ENCODE assay signal across 8 cellular contexts in genomic region chr14:49892636-49893308, GRCh38. TPM values are rescaled to one million over a fixed set of nuclear protein-coding genes. Genes with fewer than 3 reads are reported as not detected.
A peak's percentile ranks its signal among the peaks of the same experiment; 100 is the strongest.
DNase-seq lines count a peak whose midpoint lies in the region; ATAC-seq and TF ChIP-seq lines count a peak whose summit lies in the region.

Gene ARF6, plus strand, starts transcription at chr14:49893082. Its CDS starts 655 bp downstream, at chr14:49893737.

- peaks cover 22% of the 10 kb centered on the region; the same call in 1 of the 2 replicates for H3K36me3 ChIP-seq in BLaER1

- H4K20me1 ChIP-seq in BLaER1 = peaks cover 48% of the 10 kb centered on the region

- H3K36me3 Mint-ChIP-seq in activated CD4-positive, alpha-beta T cell treated with anti-CD3 and anti-CD28 coated beads, Interleukin-2, amount 10 ng/mL, durations not matched to agents 24 days and 14 days (ENCODE audit: low read depth) = peaks cover 51% of the 10 kb centered on the region

- H3K27ac ChIP-seq in BLaER1 (peak within 1 kb of the TSS; percentile 99), coronary artery (peak within 1 kb of the TSS; percentile 100)

- peak; percentile 90 for DNase-seq in GM19240 (ENCODE audit: insufficient read length, low spot score)
- peak; percentile 90 to 99 for DNase-seq in NCI-H526 (lab: John Stamatoyannopoulos, UW)
- peak; percentile 99 for DNase-seq in activated CD4-positive, alpha-beta T cell treated with anti-CD3 and anti-CD28 coated beads, Interleukin-2, amount 10 ng/mL, durations not matched to agents 24 days and 14 days
- DNase-seq in coronary artery (ENCODE audit: low spot score) = peak; percentile 99
- DNase-seq in left kidney (ENCODE audit: low read depth, low spot score) = peak; percentile 99
- DNase-seq in stimulated activated CD4-positive, alpha-beta T cell treated with anti-CD3 and anti-CD28 coated beads, Interleukin-2, amount 100 ng/mL, for 24 hours = peak; percentile 97 to 98

- H3K4me2 ChIP-seq in BLaER1 = peak within 1 kb of the TSS; percentile 92

- no peaks in the 10 kb centered on the region for H3K9me3 Mint-ChIP-seq in activated CD4-positive, alpha-beta T cell treated with anti-CD3 and anti-CD28 coated beads, Interleukin-2, amount 10 ng/mL, durations not matched to agents 24 days and 14 days

- peak within 1 kb of the TSS; percentile 100 for H3K27ac Mint-ChIP-seq in activated CD4-positive, alpha-beta T cell treated with anti-CD3 and anti-CD28 coated beads, Interleukin-2, amount 10 ng/mL, durations not matched to agents 24 days and 14 days

- peak within 1 kb of the TSS; percentile 98 for H3K9ac ChIP-seq in BLaER1

- H3K4me1 Mint-ChIP-seq in activated CD4-positive, alpha-beta T cell treated with anti-CD3 and anti-CD28 coated beads, Interleukin-2, amount 10 ng/mL, durations not matched to agents 24 days and 14 days = peaks cover 21% of the 10 kb centered on the region

- no peaks in the 10 kb centered on the region for H3K27me3 ChIP-seq in BLaER1

- no peaks in the 10 kb centered on the region for H3K9me3 ChIP-seq in BLaER1

- H3K27me3 Mint-ChIP-seq in activated CD4-positive, alpha-beta T cell treated with anti-CD3 and anti-CD28 coated beads, Interleukin-2, amount 10 ng/mL, durations not matched to agents 24 days and 14 days = no peaks in the 10 kb centered on the region

- H3K4me3 ChIP-seq in BLaER1 = peak within 1 kb of the TSS; percentile 88
- H3K4me3 ChIP-seq in coronary artery = peak within 1 kb of the TSS; percentile 100

- peak within 1 kb of the TSS; percentile 96 for H3K4me3 Mint-ChIP-seq in activated CD4-positive, alpha-beta T cell treated with anti-CD3 and anti-CD28 coated beads, Interleukin-2, amount 10 ng/mL, durations not matched to agents 24 days and 14 days

- peaks cover 42% of the 10 kb centered on the region for H3K4me1 ChIP-seq in BLaER1

- TF ChIP-seq CTCF in coronary artery (IDR thresholded peaks at IDR 0.05) = no peak

- peak; percentile 86 for ATAC-seq in HG03460 (IDR thresholded peaks at IDR 0.05; ENCODE audit: unreplicated experiment)

- intact Hi-C loops in activated CD4-positive, alpha-beta T cell treated with anti-CD3 and anti-CD28 coated beads, Interleukin-2, amount 10 ng/mL, durations not matched to agents 24 days and 14 days (cut with micrococcal nuclease) = loop anchor here (1.0 to 2.0 kb wide), 8 partner anchors 24 to 338 kb away; partner anchors contain the start of gene SOS2

RNA-seq across cellular contexts. Expression of gene ARF6, which starts in this region (rescaled TPM):
- total RNA-seq in activated CD4-positive, alpha-beta T cell treated with anti-CD3 and anti-CD28 coated beads, Interleukin-2, amount 10 ng/mL, durations not matched to agents 24 days and 14 days = 154 and 160 TPM in 2 replicates

Comparison
In these comparisons a context has a peak if more than half of its experiments do, and no peak if none do; other contexts are left out.
1. Peak in every context shown above with its lines: DNase-seq, ATAC-seq, H3K4me3 ChIP-seq and H3K27ac ChIP-seq.